ENCODE assay signal across 8 cellular contexts in genomic region chr4:83535520-83535944, GRCh38. TPM values are rescaled to one million over a fixed set of nuclear protein-coding genes. Genes with fewer than 3 reads are reported as not detected.
DNase-seq lines count a peak whose midpoint lies in the region; ATAC-seq, FAIRE-seq and TF ChIP-seq lines count a peak whose summit lies in the region.

No MANE protein-coding gene starts in this region.

- peaks cover 26% of the 10 kb centered on the region for H3K27me3 Mint-ChIP-seq in HFFc6 (ENCODE audit: insufficient read depth)
- peaks cover 50% of the 10 kb centered on the region for H3K27me3 Mint-ChIP-seq in activated CD4-positive, alpha-beta T cell treated with anti-CD3 and anti-CD28 coated beads, Interleukin-2, amount 10 ng/mL, durations not matched to agents 24 days and 14 days
- H3K27me3 Mint-ChIP-seq in stimulated activated naive B cell treated with anti-CD40 and anti-IgM and Interleukin-4, amounts not matched to agents 10 μg/mL and 1 μg/mL and 100 μg/mL, for 72 hours: peaks cover 33% of the 10 kb centered on the region in 2 donors

- H3K36me3 Mint-ChIP-seq in HFFc6 (ENCODE audit: low read depth): no peaks in the 10 kb centered on the region
- H3K36me3 Mint-ChIP-seq in activated CD4-positive, alpha-beta T cell treated with anti-CD3 and anti-CD28 coated beads, Interleukin-2, amount 10 ng/mL, durations not matched to agents 24 days and 14 days (ENCODE audit: low read depth): no peaks in the 10 kb centered on the region
- no peaks in the 10 kb centered on the region for H3K36me3 Mint-ChIP-seq in stimulated activated naive B cell treated with anti-CD40 and anti-IgM and Interleukin-4, amounts not matched to agents 10 μg/mL and 1 μg/mL and 100 μg/mL, for 72 hours

- no peak overlapping the region for H3K23ac ChIP-seq in mesendoderm (ENCODE audit: low read length)

- H3K79me2 ChIP-seq in mesendoderm (ENCODE audit: control insufficient read depth, insufficient read depth, low read length): no peaks in the 10 kb centered on the region

- intact Hi-C loops in activated CD4-positive, alpha-beta T cell treated with anti-CD3 and anti-CD28 coated beads, Interleukin-2, amount 10 ng/mL, durations not matched to agents 24 days and 14 days (cut with micrococcal nuclease): loop anchor here (1.0 kb wide), 1 partner anchor 13 kb away; no protein-coding TSS in a partner anchor

- H2BK5ac ChIP-seq in mesendoderm (ENCODE audit: low read length): no peak overlapping the region

- no peak for FAIRE-seq in GM19239 (lab: Jason Lieb, UNC)

- H3K56ac ChIP-seq in mesendoderm (ENCODE audit: low read length): peak overlapping the region; percentile 85

- no peak overlapping the region for H3K4ac ChIP-seq in mesendoderm (ENCODE audit: low read depth, low read length)

- peak; percentile 19 for DNase-seq in GM12865 (ENCODE audit: low read depth)
- DNase-seq in HFFc6: peak; percentile 42
- peak; percentile 1 for DNase-seq in NCI-H146 (lab: John Stamatoyannopoulos, UW)
- DNase-seq in activated CD4-positive, alpha-beta T cell treated with anti-CD3 and anti-CD28 coated beads, Interleukin-2, amount 10 ng/mL, durations not matched to agents 24 days and 14 days: peak; percentile 73
- DNase-seq in mesendoderm: peak; percentile 48
- peak; percentile 33 for DNase-seq in stimulated activated naive B cell treated with anti-CD40 and anti-IgM and Interleukin-4, amounts not matched to agents 10 μg/mL and 1 μg/mL and 100 μg/mL, for 72 hours
- no peak for DNase-seq in GM19239 (ENCODE audit: insufficient read length, low spot score)

- H3K4me2 ChIP-seq in mesendoderm (ENCODE audit: low read length): peak overlapping the region; percentile 45

- H3K9me3 Mint-ChIP-seq in HFFc6: no peaks in the 10 kb centered on the region
- no peaks in the 10 kb centered on the region for H3K9me3 Mint-ChIP-seq in activated CD4-positive, alpha-beta T cell treated with anti-CD3 and anti-CD28 coated beads, Interleukin-2, amount 10 ng/mL, durations not matched to agents 24 days and 14 days
- no peaks in the 10 kb centered on the region for H3K9me3 Mint-ChIP-seq in stimulated activated naive B cell treated with anti-CD40 and anti-IgM and Interleukin-4, amounts not matched to agents 10 μg/mL and 1 μg/mL and 100 μg/mL, for 72 hours

- WGBS in ectodermal cell, 2 experiments: 1 to 2% methylated on average over 19 of the region's 19 CpGs
- no CpG with 5 or more reads among the region's 19 CpGs for WGBS in mesendoderm (ENCODE audit: extremely low coverage, insufficient coverage, low lambda C conversion rate)

- H3K36me3 ChIP-seq in ectodermal cell (ENCODE audit: control insufficient read depth, insufficient read depth, low read length) (no peaks in the 10 kb centered on the region), mesendoderm (ENCODE audit: control insufficient read depth, insufficient read depth, low read length) (no peaks in the 10 kb centered on the region)

- no peak overlapping the region for H2AK5ac ChIP-seq in mesendoderm (ENCODE audit: low read length)

- peak overlapping the region; percentile 74 for H3K9ac ChIP-seq in mesendoderm (ENCODE audit: low read length)

- H3K4me3 ChIP-seq in GM12865 (ENCODE audit: low read depth, low read length): peak overlapping the region; percentile 57
- peak overlapping the region; percentile 49 for H3K4me3 ChIP-seq in ectodermal cell (ENCODE audit: insufficient read depth, low read depth, low read length)
- peak overlapping the region; percentile 77 for H3K4me3 ChIP-seq in mesendoderm (ENCODE audit: low read length)

- peak overlapping the region; percentile 15; the same call in 1 of the 2 replicates for H3K27ac Mint-ChIP-seq in HFFc6
- H3K27ac Mint-ChIP-seq in activated CD4-positive, alpha-beta T cell treated with anti-CD3 and anti-CD28 coated beads, Interleukin-2, amount 10 ng/mL, durations not matched to agents 24 days and 14 days: peak overlapping the region; percentile 61
- H3K27ac Mint-ChIP-seq in stimulated activated naive B cell treated with anti-CD40 and anti-IgM and Interleukin-4, amounts not matched to agents 10 μg/mL and 1 μg/mL and 100 μg/mL, for 72 hours: peak overlapping the region; percentile 81

- no peak overlapping the region for H4K8ac ChIP-seq in mesendoderm (ENCODE audit: low read depth, low read length)

- H3K4me1 Mint-ChIP-seq in HFFc6 (ENCODE audit: low read depth): peaks cover 13% of the 10 kb centered on the region
- peaks cover 13% of the 10 kb centered on the region for H3K4me1 Mint-ChIP-seq in activated CD4-positive, alpha-beta T cell treated with anti-CD3 and anti-CD28 coated beads, Interleukin-2, amount 10 ng/mL, durations not matched to agents 24 days and 14 days
- H3K4me1 Mint-ChIP-seq in stimulated activated naive B cell treated with anti-CD40 and anti-IgM and Interleukin-4, amounts not matched to agents 10 μg/mL and 1 μg/mL and 100 μg/mL, for 72 hours: peaks cover 10 to 21% of the 10 kb centered on the region in 2 donors

- peak overlapping the region; percentile 90 for H3K4me3 Mint-ChIP-seq in HFFc6
- peak overlapping the region; percentile 87 for H3K4me3 Mint-ChIP-seq in activated CD4-positive, alpha-beta T cell treated with anti-CD3 and anti-CD28 coated beads, Interleukin-2, amount 10 ng/mL, durations not matched to agents 24 days and 14 days
- peak overlapping the region; percentile 86 to 90 for H3K4me3 Mint-ChIP-seq in stimulated activated naive B cell treated with anti-CD40 and anti-IgM and Interleukin-4, amounts not matched to agents 10 μg/mL and 1 μg/mL and 100 μg/mL, for 72 hours

- H3K4me1 ChIP-seq in ectodermal cell (ENCODE audit: control insufficient read depth, insufficient read depth, low read length) (peaks cover 6% of the 10 kb centered on the region), mesendoderm (ENCODE audit: control insufficient read depth, low read depth, low read length) (no peaks in the 10 kb centered on the region)

- no peak overlapping the region for H4K5ac ChIP-seq in mesendoderm (ENCODE audit: low read length)

- no peaks in the 10 kb centered on the region for H3K9me3 ChIP-seq in ectodermal cell (ENCODE audit: control insufficient read depth, low read length)

- H3K27ac ChIP-seq in ectodermal cell (ENCODE audit: insufficient read depth, low read depth, low read length, poor library complexity, severe bottlenecking) (no peak overlapping the region), mesendoderm (ENCODE audit: low read depth, low read length) (no peak overlapping the region)

- H3K18ac ChIP-seq in mesendoderm (ENCODE audit: low read length): no peak overlapping the region

- H3K79me1 ChIP-seq in mesendoderm (ENCODE audit: low read length): no peaks in the 10 kb centered on the region

- no peak for TF ChIP-seq CTCF in GM12865 (IDR thresholded peaks at IDR 0.05; ENCODE audit: insufficient read depth, low read depth, low read length, missing control alignments)
- TF ChIP-seq CTCF in HFFc6 (IDR thresholded peaks at IDR 0.05): no peak

- no peak overlapping the region for H2BK15ac ChIP-seq in mesendoderm (replicated peaks; ENCODE audit: low read depth)

- peaks cover 62% of the 10 kb centered on the region for H3K27me3 ChIP-seq in ectodermal cell (ENCODE audit: control insufficient read depth, insufficient read depth, low read length, poor library complexity, severe bottlenecking)
- peaks cover 24% of the 10 kb centered on the region for H3K27me3 ChIP-seq in mesendoderm (ENCODE audit: insufficient read depth, low read length, poor library complexity)

- no peak overlapping the region for H2BK120ac ChIP-seq in mesendoderm (ENCODE audit: low read depth, low read length)

- ATAC-seq in stimulated activated naive B cell treated with anti-CD40 and anti-IgM and Interleukin-4, amounts not matched to agents 10 μg/mL and 1 μg/mL and 100 μg/mL, for 72 hours (replicated peaks): peak; percentile 65 to 70

RNA-seq across cellular contexts. Expression of gene GPAT3, which starts 0.4 kb away (rescaled TPM):
- 1 to 10 TPM in 1 of 6 experiments, under 1 TPM in 5; 0.51 to 1.8 (median 0.79) TPM for total RNA-seq in HFFc6 (2021; fragmentation: NEBNext Ultra II Directional; extraction: Animal tissue kit (Norgen Biotek cat#: 25700))
- 3.6 and 3.7 TPM in 2 replicates for total RNA-seq in activated CD4-positive, alpha-beta T cell treated with anti-CD3 and anti-CD28 coated beads, Interleukin-2, amount 10 ng/mL, durations not matched to agents 24 days and 14 days
- polyA plus RNA-seq in ectodermal cell (2013, experiment 1 of 4): 0.24 TPM
- not detected for polyA plus RNA-seq in ectodermal cell (2013, experiment 2 of 4)
- polyA plus RNA-seq in ectodermal cell (2013, experiment 3 of 4): 0.32 TPM
- polyA plus RNA-seq in ectodermal cell (2013, experiment 4 of 4): 0.12 TPM
- polyA plus RNA-seq in mesendoderm (2013, experiment 1 of 2): 1.2 TPM
- 1.2 TPM for polyA plus RNA-seq in mesendoderm (2013, experiment 2 of 2)

RNA-seq across cellular contexts. Expression of gene ABRAXAS1, which starts 50.6 kb away (rescaled TPM):
- total RNA-seq in HFFc6 (2021; fragmentation: NEBNext Ultra II Directional; extraction: Animal tissue kit (Norgen Biotek cat#: 25700)): 1 to 10 TPM; 6.3 to 9.9 (median 8.4) TPM
- 10.4 and 12.0 TPM in 2 replicates for total RNA-seq in activated CD4-positive, alpha-beta T cell treated with anti-CD3 and anti-CD28 coated beads, Interleukin-2, amount 10 ng/mL, durations not matched to agents 24 days and 14 days
- 45.7 TPM for polyA plus RNA-seq in ectodermal cell (2013, experiment 1 of 4)
- 51.5 TPM for polyA plus RNA-seq in ectodermal cell (2013, experiment 2 of 4)
- 42.5 TPM for polyA plus RNA-seq in ectodermal cell (2013, experiment 3 of 4)
- 50.3 TPM for polyA plus RNA-seq in ectodermal cell (2013, experiment 4 of 4)
- 13.9 TPM for polyA plus RNA-seq in mesendoderm (2013, experiment 1 of 2)
- 12.9 TPM for polyA plus RNA-seq in mesendoderm (2013, experiment 2 of 2)

Comparison
In these comparisons a context has a peak if more than half of its experiments do, and no peak if none do; other contexts are left out.
1. H3K27ac Mint-ChIP-seq: peak in every context shown above with its lines; median percentile 81 in stimulated activated naive B cell treated with anti-CD40 and anti-IgM and Interleukin-4, amounts not matched to agents 10 μg/mL and 1 μg/mL and 100 μg/mL, for 72 hours; 61 in activated CD4-positive, alpha-beta T cell treated with anti-CD3 and anti-CD28 coated beads, Interleukin-2, amount 10 ng/mL, durations not matched to agents 24 days and 14 days; 15 in HFFc6.